37 cellular contexts compared by ENCODE assay signal in genomic region chr9:75692309-75692708, GRCh38.
"Had no signal": no experiment of that assay in that cellular context is flagged by ENCODE, and none has a peak within 500 bp of the region (broad histone marks: within the 10 kb centered on the region; RNA-seq: fewer than 3 reads in every experiment).

No MANE protein-coding gene starts in this region.

- DNase-seq: activated B cell treated with CpG ODN at 0.5 μM for 24 hours; activated CD4-positive, alpha-beta memory T cell treated with anti-CD3 and anti-CD28 coated beads for 36 hours; activated CD4-positive, alpha-beta T cell treated with anti-CD3 and anti-CD28 coated beads for 4 hours; activated CD4-positive, alpha-beta T cell treated with anti-CD3 and anti-CD28 coated beads, Interleukin-2, amount 50 U/mL, for 1 hour; activated CD4-positive, CD25-positive, alpha-beta regulatory T cell treated with anti-CD3 and anti-CD28 coated beads, Interleukin-2, amount 50 U/mL, for 72 hours; activated CD8-positive, alpha-beta memory T cell treated with anti-CD3 and anti-CD28 coated beads, Interleukin-2, amount 50 U/mL, for 4 hours; activated gamma-delta T cell treated with Interleukin-2 at 50 U/mL for 16 hours; activated naive CD4-positive, alpha-beta T cell treated with anti-CD3 and anti-CD28 coated beads for 36 hours; activated T-cell treated with anti-CD3 and anti-CD28 coated beads for 4 hours; activated T-cell treated with anti-CD3 and anti-CD28 coated beads, Interleukin-2, amount 50 U/mL, for 4 hours; adrenal gland; anterior cingulate cortex; caudate nucleus; MM.1S; MV-4-11; NCI-H1092; NCI-H1436 treated with DMSO at 0.1 percent for 48 hours; NCI-H1694 treated with DMSO at 0.1 percent for 48 hours; NCI-H2029 treated with DMSO at 0.1 percent for 48 hours; NCI-H2107; NCI-H226; NCI-H524; NCI-H69; NCI-H82; NK-92 treated with Interleukin-12 subunit alpha and Interleukin-12 subunit beta, amount 100 ng/mL, for 24 hours; PC-9; SIG-M5; T-helper 1 cell; T-helper 2 cell; T-helper 9 cell had no signal

- H3K4me3 ChIP-seq: adrenal gland, PC-9 had no signal

- H3K27ac ChIP-seq: adrenal gland, PC-9, RWPE1, VCaP had no signal

- H3K9me3 Mint-ChIP-seq: activated B cell treated with CpG ODN at 0.5 μM for 24 hours; activated CD4-positive, alpha-beta memory T cell treated with anti-CD3 and anti-CD28 coated beads for 36 hours; activated naive CD4-positive, alpha-beta T cell treated with anti-CD3 and anti-CD28 coated beads for 36 hours; activated naive CD4-positive, alpha-beta T cell treated with anti-CD3 and anti-CD28 coated beads, Interleukin-2, amount 50 U/mL, for 72 hours; activated T-helper 1 cell treated with anti-CD3 and anti-CD28 coated beads, Interleukin-12 subunit alpha, Interleukin-12 subunit beta, Interleukin-2, Interleukin-4 antibody, amounts not matched to agents 30 ng/mL and 10 ng/mL and 1 ng/mL, durations not matched to agents 14 hours and 24 hours and 36 hours; brain had no signal

- H3K36me3 ChIP-seq: adrenal gland had no signal

- H3K4me2 ChIP-seq: PC-9 had no signal

- H3K4me1 ChIP-seq: adrenal gland had no signal

- H3K4me3 Mint-ChIP-seq: activated B cell treated with CpG ODN at 0.5 μM for 24 hours; activated CD4-positive, alpha-beta memory T cell treated with anti-CD3 and anti-CD28 coated beads for 36 hours; activated naive CD4-positive, alpha-beta T cell treated with anti-CD3 and anti-CD28 coated beads for 36 hours; activated T-cell treated with anti-CD3 and anti-CD28 coated beads, Interleukin-2, amount 50 U/mL, for 4 hours; activated T-helper 1 cell treated with anti-CD3 and anti-CD28 coated beads, Interleukin-12 subunit alpha, Interleukin-12 subunit beta, Interleukin-2, Interleukin-4 antibody, amounts not matched to agents 30 ng/mL and 10 ng/mL and 1 ng/mL, durations not matched to agents 14 hours and 24 hours and 36 hours; brain had no signal

- H3K27me3 Mint-ChIP-seq: activated B cell treated with CpG ODN at 0.5 μM for 24 hours; activated CD4-positive, alpha-beta memory T cell treated with anti-CD3 and anti-CD28 coated beads for 36 hours; brain had no signal

- H3K27me3 ChIP-seq: adrenal gland had no signal

- H3K36me3 Mint-ChIP-seq: activated CD4-positive, alpha-beta memory T cell treated with anti-CD3 and anti-CD28 coated beads for 36 hours; activated naive CD4-positive, alpha-beta T cell treated with anti-CD3 and anti-CD28 coated beads, Interleukin-2, amount 50 U/mL, for 72 hours; brain had no signal

- H2AFZ ChIP-seq: PC-9 had no signal

- H3K4me1 Mint-ChIP-seq: activated B cell treated with CpG ODN at 0.5 μM for 24 hours, brain had no signal

- ATAC-seq: activated T-cell treated with anti-CD3 and anti-CD28 coated beads, Interleukin-2, amount 50 U/mL, for 4 hours; Right ventricle myocardium inferior; SK-N-SH treated with all-trans-retinoic acid at 6 μM for 48 hours had no signal

- H3K27ac Mint-ChIP-seq: activated B cell treated with CpG ODN at 0.5 μM for 24 hours; activated CD4-positive, alpha-beta memory T cell treated with anti-CD3 and anti-CD28 coated beads for 36 hours; activated naive CD4-positive, alpha-beta T cell treated with anti-CD3 and anti-CD28 coated beads for 36 hours; activated naive CD4-positive, alpha-beta T cell treated with anti-CD3 and anti-CD28 coated beads, Interleukin-2, amount 50 U/mL, for 72 hours; activated T-helper 1 cell treated with anti-CD3 and anti-CD28 coated beads, Interleukin-12 subunit alpha, Interleukin-12 subunit beta, Interleukin-2, Interleukin-4 antibody, amounts not matched to agents 30 ng/mL and 10 ng/mL and 1 ng/mL, durations not matched to agents 14 hours and 24 hours and 36 hours; brain had no signal
